9 cellular contexts compared by ENCODE assay signal in the genomic region with DNA sequence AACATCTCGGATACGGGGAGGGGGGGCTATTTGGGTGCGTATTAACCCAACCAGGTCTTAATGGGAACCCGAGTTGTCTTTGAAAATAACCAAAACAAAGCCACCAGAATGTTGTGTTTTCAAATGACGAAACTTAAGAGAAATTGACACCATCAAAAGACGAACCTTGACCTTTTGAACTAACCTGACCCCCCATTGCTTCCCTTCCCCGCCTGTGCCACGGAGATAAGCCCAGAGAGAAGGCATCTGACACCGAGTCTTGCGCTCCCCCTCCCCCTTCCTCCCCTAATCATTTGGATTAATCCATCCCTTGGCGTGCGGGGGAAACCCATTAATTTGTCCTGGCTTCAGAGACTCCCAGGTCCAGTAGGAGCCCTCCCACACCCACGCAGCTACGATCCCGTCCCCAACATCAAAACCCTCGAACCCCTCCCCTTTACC. TPM values are rescaled to one million over a fixed set of nuclear protein-coding genes. Genes with fewer than 3 reads are reported as not detected.
DNase-seq lines count a peak whose midpoint lies in the region; ATAC-seq and TF ChIP-seq lines count a peak whose summit lies in the region.
"Had no signal": no experiment of that assay in that cellular context is flagged by ENCODE, and none has a peak within 500 bp of the region (broad histone marks: within the 10 kb centered on the region; RNA-seq: fewer than 3 reads in every experiment).

No MANE protein-coding gene starts in this region.

- intact Hi-C loops in activated naive CD4-positive, alpha-beta T cell treated with anti-CD3 and anti-CD28 coated beads for 36 hours (cut with micrococcal nuclease): no loop called here
- intact Hi-C loops in activated CD8-positive, alpha-beta T cell treated with anti-CD3 and anti-CD28 coated beads for 36 hours (cut with micrococcal nuclease): no loop called here
- intact Hi-C loops in tibial artery (cut with DNase I; ENCODE audit: low total_unique reads): no loop called here

- no peak for ATAC-seq in activated CD8-positive, alpha-beta T cell treated with anti-CD3 and anti-CD28 coated beads for 36 hours

- CTCF ChIA-PET in activated naive CD4-positive, alpha-beta T cell treated with anti-CD3 and anti-CD28 coated beads for 36 hours (lab: Charles Lee): interaction anchor here (1.9 kb wide), 1 partner anchor 15 kb away, joined by 9 read pairs; no protein-coding TSS in a partner anchor
- CTCF ChIA-PET in activated CD8-positive, alpha-beta T cell treated with anti-CD3 and anti-CD28 coated beads for 36 hours (lab: Charles Lee): interaction anchor here (1.5 kb wide), 1 partner anchor 197 kb away, joined by 3 read pairs; no protein-coding TSS in a partner anchor

- no peaks in the 10 kb centered on the region for H3K9me3 ChIP-seq in tibial artery
- H3K9me3 ChIP-seq: upper lobe of right lung had no signal

- H3K36me3 Mint-ChIP-seq in activated naive CD4-positive, alpha-beta T cell treated with anti-CD3 and anti-CD28 coated beads for 36 hours (ENCODE audit: low read depth): no peaks in the 10 kb centered on the region
- H3K36me3 Mint-ChIP-seq in activated CD8-positive, alpha-beta T cell treated with anti-CD3 and anti-CD28 coated beads for 36 hours (ENCODE audit: low read depth): no peaks in the 10 kb centered on the region

- POLR2A ChIA-PET in activated CD8-positive, alpha-beta T cell treated with anti-CD3 and anti-CD28 coated beads for 36 hours (lab: Charles Lee): interaction anchor here (1.2 to 1.4 kb wide), 2 partner anchors 20 to 164 kb away, joined by 3 to 4 read pairs; partner anchors contain the start of gene SH3BP1

- H3K27me3 Mint-ChIP-seq in activated naive CD4-positive, alpha-beta T cell treated with anti-CD3 and anti-CD28 coated beads for 36 hours (ENCODE audit: low read depth): peaks cover 37% of the 10 kb centered on the region
- H3K27me3 Mint-ChIP-seq in activated CD8-positive, alpha-beta T cell treated with anti-CD3 and anti-CD28 coated beads for 36 hours: peaks cover 43% of the 10 kb centered on the region

- no peak overlapping the region for H3K27ac ChIP-seq in tibial artery

- H3K27me3 ChIP-seq in tibial artery: peaks cover 0 to 5% of the 10 kb centered on the region in 2 donors
- H3K27me3 ChIP-seq: upper lobe of right lung had no signal

- H3K4me3 Mint-ChIP-seq in activated naive CD4-positive, alpha-beta T cell treated with anti-CD3 and anti-CD28 coated beads for 36 hours: peak overlapping the region; percentile 70
- peak overlapping the region; percentile 59 for H3K4me3 Mint-ChIP-seq in activated CD8-positive, alpha-beta T cell treated with anti-CD3 and anti-CD28 coated beads for 36 hours

- no peak for DNase-seq in activated naive CD4-positive, alpha-beta T cell treated with anti-CD3 and anti-CD28 coated beads for 36 hours
- no peak for DNase-seq in activated naive CD4-positive, alpha-beta T cell (lab: John Stamatoyannopoulos, UW)
- DNase-seq in activated CD8-positive, alpha-beta T cell treated with anti-CD3 and anti-CD28 coated beads for 36 hours: no peak
- DNase-seq in iPS-NIHi11 (ENCODE audit: low spot score) (peak; percentile 50), tibial artery (no peak), G401 (ENCODE audit: low spot score) (no peak), RPMI8226 (no peak), HK-2 (ENCODE audit: unreplicated experiment) (no peak)
- DNase-seq: upper lobe of right lung had no signal

- H3K27ac Mint-ChIP-seq in activated naive CD4-positive, alpha-beta T cell treated with anti-CD3 and anti-CD28 coated beads for 36 hours: no peak overlapping the region
- no peak overlapping the region for H3K27ac Mint-ChIP-seq in activated CD8-positive, alpha-beta T cell treated with anti-CD3 and anti-CD28 coated beads for 36 hours

- no peak for TF ChIP-seq CTCF in activated CD8-positive, alpha-beta T cell treated with anti-CD3 and anti-CD28 coated beads for 36 hours (IDR thresholded peaks at IDR 0.05)
- TF ChIP-seq CTCF in tibial artery (IDR thresholded peaks at IDR 0.05): no peak

- peaks cover 37% of the 10 kb centered on the region for H3K4me1 Mint-ChIP-seq in activated naive CD4-positive, alpha-beta T cell treated with anti-CD3 and anti-CD28 coated beads for 36 hours (ENCODE audit: low read depth)
- H3K4me1 Mint-ChIP-seq in activated CD8-positive, alpha-beta T cell treated with anti-CD3 and anti-CD28 coated beads for 36 hours (ENCODE audit: low read depth): peaks cover 32% of the 10 kb centered on the region

- H3K9me3 Mint-ChIP-seq in activated naive CD4-positive, alpha-beta T cell treated with anti-CD3 and anti-CD28 coated beads for 36 hours: no peaks in the 10 kb centered on the region
- H3K9me3 Mint-ChIP-seq in activated CD8-positive, alpha-beta T cell treated with anti-CD3 and anti-CD28 coated beads for 36 hours: no peaks in the 10 kb centered on the region

- peaks cover 0 to 59% (median 40%) of the 10 kb centered on the region in 4 donors for H3K4me1 ChIP-seq in tibial artery

- H3K36me3 ChIP-seq in tibial artery: no peaks in the 10 kb centered on the region
- H3K36me3 ChIP-seq: upper lobe of right lung had no signal

- in situ Hi-C loops in G401 (cut with HindIII; ENCODE audit: low sequenced_read_pairs): no loop called here

- H3K4me3 ChIP-seq in tibial artery: peak overlapping the region; percentile 52 to 66

RNA-seq across cellular contexts. Expression of gene GCAT, which starts 4.5 kb away (rescaled TPM):
- 10 to 100 TPM; 26.9 to 27.2 TPM for total RNA-seq in activated naive CD4-positive, alpha-beta T cell treated with anti-CD3 and anti-CD28 coated beads for 36 hours
- total RNA-seq in activated CD8-positive, alpha-beta T cell treated with anti-CD3 and anti-CD28 coated beads for 36 hours: 10 to 100 TPM; 19.0 to 20.4 TPM
- total RNA-seq in G401 (2014; rRNA removed; shearing (Covaris generic)): 35.6 and 44.6 TPM in 2 replicates

RNA-seq across cellular contexts. Expression of gene GALR3, which starts 20.0 kb away (rescaled TPM):
- total RNA-seq in activated naive CD4-positive, alpha-beta T cell treated with anti-CD3 and anti-CD28 coated beads for 36 hours: not detected
- total RNA-seq in activated CD8-positive, alpha-beta T cell treated with anti-CD3 and anti-CD28 coated beads for 36 hours: not detected
- not detected in 2 replicates for total RNA-seq in G401 (2014; rRNA removed; shearing (Covaris generic))
- total RNA-seq: upper lobe of right lung had no signal

RNA-seq across cellular contexts. Expression of gene ANKRD54, which starts 40.9 kb away (rescaled TPM):
- total RNA-seq in activated naive CD4-positive, alpha-beta T cell treated with anti-CD3 and anti-CD28 coated beads for 36 hours: 10 to 100 TPM; 13.5 to 15.6 TPM
- total RNA-seq in activated CD8-positive, alpha-beta T cell treated with anti-CD3 and anti-CD28 coated beads for 36 hours: 10 to 100 TPM; 17.2 to 17.5 TPM
- total RNA-seq in G401 (2014; rRNA removed; shearing (Covaris generic)): 41.7 and 46.3 TPM in 2 replicates

RNA-seq across cellular contexts. Expression of gene EIF3L, which starts 46.0 kb away (rescaled TPM):
- 100 to 1,000 TPM; 776 to 797 TPM for total RNA-seq in activated naive CD4-positive, alpha-beta T cell treated with anti-CD3 and anti-CD28 coated beads for 36 hours
- 100 to 1,000 TPM; 687 to 694 TPM for total RNA-seq in activated CD8-positive, alpha-beta T cell treated with anti-CD3 and anti-CD28 coated beads for 36 hours
- 595 and 685 TPM in 2 replicates for total RNA-seq in G401 (2014; rRNA removed; shearing (Covaris generic))
